In genomic region chr13:20404488-20405222, GRCh38 we compare ENCODE assay signal across 25 cellular contexts.
"Had no signal": no experiment of that assay in that cellular context is flagged by ENCODE, and none has a peak within 500 bp of the region (broad histone marks: within the 10 kb centered on the region; RNA-seq: fewer than 3 reads in every experiment).

No MANE protein-coding gene starts in this region.

- H3K36me3 Mint-ChIP-seq: activated naive CD4-positive, alpha-beta T cell treated with anti-CD3 and anti-CD28 coated beads, Interleukin-2, amount 50 U/mL, for 72 hours had no signal

- H3K27me3 ChIP-seq: ascending aorta, body of pancreas, Peyer's patch had no signal

- H3K4me3 Mint-ChIP-seq: activated B cell treated with CpG ODN at 0.5 μM for 24 hours; activated CD4-positive, alpha-beta memory T cell treated with anti-CD3 and anti-CD28 coated beads, Interleukin-2, amount 10 ng/mL, durations not matched to agents 7 days and 5 days; activated naive CD8-positive, alpha-beta T cell treated with anti-CD3 and anti-CD28 coated beads, Interleukin-2, amount 50 U/mL, for 24 hours; activated T-cell treated with anti-CD3 and anti-CD28 coated beads, Interleukin-2, amount 50 U/mL, for 4 hours; T-helper 17 cell had no signal

- H3K9me3 Mint-ChIP-seq: activated B cell treated with CpG ODN at 0.5 μM for 24 hours; activated CD4-positive, alpha-beta memory T cell treated with anti-CD3 and anti-CD28 coated beads, Interleukin-2, amount 10 ng/mL, durations not matched to agents 7 days and 5 days; activated naive CD8-positive, alpha-beta T cell treated with anti-CD3 and anti-CD28 coated beads, Interleukin-2, amount 50 U/mL, for 24 hours; activated T-cell treated with anti-CD3 and anti-CD28 coated beads, Interleukin-2, amount 50 U/mL, for 4 hours had no signal

- H3K27ac ChIP-seq: ascending aorta, body of pancreas, KMS-11, Peyer's patch had no signal

- H3K4me1 ChIP-seq: ascending aorta, body of pancreas, Peyer's patch had no signal

- H3K4me3 ChIP-seq: ascending aorta, body of pancreas, Peyer's patch had no signal

- H3K9me3 ChIP-seq: ascending aorta, body of pancreas, Peyer's patch had no signal

- H3K27me3 Mint-ChIP-seq: activated B cell treated with CpG ODN at 0.5 μM for 24 hours; activated CD4-positive, alpha-beta memory T cell treated with anti-CD3 and anti-CD28 coated beads, Interleukin-2, amount 10 ng/mL, durations not matched to agents 7 days and 5 days; activated naive CD8-positive, alpha-beta T cell treated with anti-CD3 and anti-CD28 coated beads, Interleukin-2, amount 50 U/mL, for 24 hours; T-helper 17 cell had no signal

- H3K4me1 Mint-ChIP-seq: activated B cell treated with CpG ODN at 0.5 μM for 24 hours had no signal

- DNase-seq: activated B cell treated with CpG ODN at 0.5 μM for 24 hours; activated CD4-positive, alpha-beta memory T cell treated with anti-CD3 and anti-CD28 coated beads, Interleukin-2, amount 10 ng/mL, durations not matched to agents 7 days and 5 days; activated CD4-positive, alpha-beta T cell treated with anti-CD3 and anti-CD28 coated beads, Interleukin-2, amount 50 U/mL, for 1 hour; activated CD8-positive, alpha-beta memory T cell treated with anti-CD3 and anti-CD28 coated beads, Interleukin-2, amount 50 U/mL, for 4 hours; activated effector memory CD4-positive, alpha-beta T cell treated with anti-CD3 and anti-CD28 coated beads, Interleukin-2, amount 50 U/mL, for 16 hours; activated naive CD4-positive, alpha-beta T cell treated with Interleukin-2 at 50 U/mL for 16 hours; activated naive CD8-positive, alpha-beta T cell treated with anti-CD3 and anti-CD28 coated beads, Interleukin-2, amount 50 U/mL, for 24 hours; activated T-cell treated with anti-CD3 and anti-CD28 coated beads, Interleukin-2, amount 50 U/mL, for 4 hours; amniotic stem cell; body of pancreas; NCI-H1092; NCI-H1417; NCI-H1930; NCI-H2171; NCI-H2227 treated with DMSO at 0.1 percent for 48 hours; NCI-H526 treated with DMSO at 0.1 percent for 48 hours; NCI-H82; Peyer's patch; SIG-M5; T-helper 17 cell; T-helper 9 cell had no signal

- ATAC-seq: activated naive CD4-positive, alpha-beta T cell treated with anti-CD3 and anti-CD28 coated beads, Interleukin-2, amount 50 U/mL, for 72 hours; activated naive CD8-positive, alpha-beta T cell treated with anti-CD3 and anti-CD28 coated beads, Interleukin-2, amount 50 U/mL, for 24 hours; activated T-cell treated with anti-CD3 and anti-CD28 coated beads, Interleukin-2, amount 50 U/mL, for 4 hours; body of pancreas; HepG2; T-helper 17 cell had no signal

- H3K27ac Mint-ChIP-seq: activated B cell treated with CpG ODN at 0.5 μM for 24 hours; activated CD4-positive, alpha-beta memory T cell treated with anti-CD3 and anti-CD28 coated beads, Interleukin-2, amount 10 ng/mL, durations not matched to agents 7 days and 5 days; activated naive CD4-positive, alpha-beta T cell treated with anti-CD3 and anti-CD28 coated beads, Interleukin-2, amount 50 U/mL, for 72 hours; activated naive CD8-positive, alpha-beta T cell treated with anti-CD3 and anti-CD28 coated beads, Interleukin-2, amount 50 U/mL, for 24 hours; T-helper 17 cell had no signal
